Comparison of ENCODE assay signal across 19 cellular contexts in the genomic region with DNA sequence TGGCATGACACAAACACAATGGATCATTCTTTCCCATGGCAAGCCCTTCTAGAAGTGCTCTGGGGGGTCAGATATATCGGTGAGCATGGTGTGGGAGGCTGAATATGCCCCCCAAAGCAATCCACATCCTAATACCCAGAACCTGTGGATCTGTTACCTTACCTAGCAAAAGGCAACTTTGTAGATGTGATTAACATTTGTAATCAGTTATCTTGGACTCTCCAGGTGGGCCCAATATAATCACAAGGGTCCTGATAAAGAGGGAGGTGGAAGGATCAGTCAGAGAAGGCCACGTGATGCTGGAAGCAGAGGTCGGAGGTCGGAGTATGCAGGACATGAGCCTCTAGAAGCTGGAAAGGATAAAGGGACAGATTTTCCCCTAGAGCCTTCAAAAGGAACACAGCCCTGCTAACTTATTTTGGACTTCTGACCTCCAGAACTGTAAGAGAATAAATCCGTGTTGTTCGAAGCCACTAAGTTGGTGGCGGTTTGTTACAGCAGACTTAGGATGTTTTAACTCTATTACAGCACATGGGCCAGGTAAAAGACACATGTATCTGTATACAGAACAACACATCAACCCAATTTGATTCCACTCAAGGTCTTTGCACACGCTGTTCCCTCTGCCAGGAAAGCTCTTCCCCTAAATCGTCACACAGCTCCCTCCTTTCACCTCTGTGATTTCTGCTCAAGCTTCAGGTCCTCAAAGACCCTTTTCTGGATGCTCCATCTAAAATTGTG.
"Had no signal": no experiment of that assay in that cellular context is flagged by ENCODE, and none has a peak within 500 bp of the region (broad histone marks: within the 10 kb centered on the region; RNA-seq: fewer than 3 reads in every experiment).

No MANE protein-coding gene starts in this region.

- H3K9me3 Mint-ChIP-seq: activated CD4-positive, alpha-beta T cell treated with anti-CD3 and anti-CD28 coated beads, Interleukin-2, amount 10 ng/mL, durations not matched to agents 24 days and 14 days; activated naive CD8-positive, alpha-beta T cell treated with anti-CD3 and anti-CD28 coated beads, Interleukin-2, amount 50 U/mL, for 24 hours; memory B cell; stimulated activated effector memory CD8-positive, alpha-beta T cell treated with anti-CD3 and anti-CD28 coated beads, Interleukin-12 subunit alpha, Interleukin-12 subunit beta, amount 100 ng/mL, for 72 hours had no signal

- H3K4me1 Mint-ChIP-seq: activated CD4-positive, alpha-beta memory T cell treated with anti-CD3 and anti-CD28 coated beads, Interleukin-2, amount 10 ng/mL, durations not matched to agents 7 days and 5 days; activated CD4-positive, alpha-beta T cell treated with anti-CD3 and anti-CD28 coated beads, Interleukin-2, amount 10 ng/mL, durations not matched to agents 24 days and 14 days; activated naive CD8-positive, alpha-beta T cell treated with anti-CD3 and anti-CD28 coated beads, Interleukin-2, amount 50 U/mL, for 24 hours; memory B cell; naive thymus-derived CD4-positive, alpha-beta T cell; stimulated activated effector memory CD8-positive, alpha-beta T cell treated with anti-CD3 and anti-CD28 coated beads, Interleukin-12 subunit alpha, Interleukin-12 subunit beta, amount 100 ng/mL, for 72 hours; stimulated activated naive CD8-positive, alpha-beta T cell treated with anti-CD3 and anti-CD28 coated beads, Interleukin-15, amount 100 ng/mL, for 72 hours had no signal

- H3K4me1 ChIP-seq: body of pancreas, prostate gland, tibial artery had no signal

- H3K27me3 ChIP-seq: body of pancreas, esophagus muscularis mucosa had no signal

- DNase-seq: activated CD4-positive, alpha-beta memory T cell treated with anti-CD3 and anti-CD28 coated beads, Interleukin-2, amount 10 ng/mL, durations not matched to agents 7 days and 5 days; activated CD4-positive, alpha-beta T cell treated with anti-CD3 and anti-CD28 coated beads, Interleukin-2, amount 10 ng/mL, durations not matched to agents 24 days and 14 days; activated gamma-delta T cell; activated naive CD4-positive, alpha-beta T cell treated with anti-CD3 and anti-CD28 coated beads, Interleukin-2, amount 50 U/mL, for 16 hours; activated naive CD8-positive, alpha-beta T cell treated with anti-CD3 and anti-CD28 coated beads, Interleukin-2, amount 50 U/mL, for 24 hours; body of pancreas; effector memory CD4-positive, alpha-beta T cell; glutamatergic neuron; hypothalamus; naive thymus-derived CD4-positive, alpha-beta T cell; stimulated activated CD4-positive, alpha-beta T cell treated with anti-CD3 and anti-CD28 coated beads, Interleukin-12 subunit alpha, Interleukin-12 subunit beta, amount 100 ng/mL, for 4 hours; stimulated activated naive CD8-positive, alpha-beta T cell treated with anti-CD3 and anti-CD28 coated beads, Interleukin-15, amount 100 ng/mL, for 72 hours; tibial artery had no signal

- H3K27ac ChIP-seq: body of pancreas, prostate gland, tibial artery had no signal

- H3K9me3 ChIP-seq: body of pancreas, esophagus muscularis mucosa, prostate gland, tibial artery had no signal

- H3K36me3 Mint-ChIP-seq: memory B cell; stimulated activated effector memory CD8-positive, alpha-beta T cell treated with anti-CD3 and anti-CD28 coated beads, Interleukin-12 subunit alpha, Interleukin-12 subunit beta, amount 100 ng/mL, for 72 hours had no signal

- H3K4me3 Mint-ChIP-seq: activated CD4-positive, alpha-beta memory T cell treated with anti-CD3 and anti-CD28 coated beads, Interleukin-2, amount 10 ng/mL, durations not matched to agents 7 days and 5 days; activated CD4-positive, alpha-beta T cell treated with anti-CD3 and anti-CD28 coated beads, Interleukin-2, amount 10 ng/mL, durations not matched to agents 24 days and 14 days; activated naive CD8-positive, alpha-beta T cell treated with anti-CD3 and anti-CD28 coated beads, Interleukin-2, amount 50 U/mL, for 24 hours; dendritic cell treated with granulocyte-macrophage colony-stimulating factor and Interleukin-4, amounts not matched to agents 40 ng/mL and 50 ng/mL, for 4 days; memory B cell; naive thymus-derived CD4-positive, alpha-beta T cell; stimulated activated effector memory CD8-positive, alpha-beta T cell treated with anti-CD3 and anti-CD28 coated beads, Interleukin-12 subunit alpha, Interleukin-12 subunit beta, amount 100 ng/mL, for 72 hours; stimulated activated naive CD8-positive, alpha-beta T cell treated with anti-CD3 and anti-CD28 coated beads, Interleukin-15, amount 100 ng/mL, for 72 hours had no signal

- H3K36me3 ChIP-seq: esophagus muscularis mucosa, prostate gland, tibial artery had no signal

- ATAC-seq: activated CD4-positive, CD25-positive, alpha-beta regulatory T cell treated with anti-CD3 and anti-CD28 coated beads, Interleukin-2, amount 50 U/mL, for 24 hours; activated naive CD8-positive, alpha-beta T cell treated with anti-CD3 and anti-CD28 coated beads, Interleukin-2, amount 50 U/mL, for 24 hours; body of pancreas; naive thymus-derived CD4-positive, alpha-beta T cell; stimulated activated effector memory CD8-positive, alpha-beta T cell treated with anti-CD3 and anti-CD28 coated beads, Interleukin-12 subunit alpha, Interleukin-12 subunit beta, amount 100 ng/mL, for 72 hours; stimulated activated naive CD8-positive, alpha-beta T cell treated with anti-CD3 and anti-CD28 coated beads, Interleukin-15, amount 100 ng/mL, for 72 hours had no signal

- H3K4me3 ChIP-seq: body of pancreas, esophagus muscularis mucosa, prostate gland, tibial artery had no signal

- H3K27me3 Mint-ChIP-seq: dendritic cell treated with granulocyte-macrophage colony-stimulating factor and Interleukin-4, amounts not matched to agents 40 ng/mL and 50 ng/mL, for 4 days; stimulated activated naive CD8-positive, alpha-beta T cell treated with anti-CD3 and anti-CD28 coated beads, Interleukin-15, amount 100 ng/mL, for 72 hours had no signal

- H3K27ac Mint-ChIP-seq: activated CD4-positive, alpha-beta memory T cell treated with anti-CD3 and anti-CD28 coated beads, Interleukin-2, amount 10 ng/mL, durations not matched to agents 7 days and 5 days; activated CD4-positive, alpha-beta T cell treated with anti-CD3 and anti-CD28 coated beads, Interleukin-2, amount 10 ng/mL, durations not matched to agents 24 days and 14 days; activated naive CD8-positive, alpha-beta T cell treated with anti-CD3 and anti-CD28 coated beads, Interleukin-2, amount 50 U/mL, for 24 hours; dendritic cell treated with granulocyte-macrophage colony-stimulating factor and Interleukin-4, amounts not matched to agents 40 ng/mL and 50 ng/mL, for 4 days; memory B cell; naive thymus-derived CD4-positive, alpha-beta T cell; stimulated activated effector memory CD8-positive, alpha-beta T cell treated with anti-CD3 and anti-CD28 coated beads, Interleukin-12 subunit alpha, Interleukin-12 subunit beta, amount 100 ng/mL, for 72 hours had no signal
